In the genomic region with DNA sequence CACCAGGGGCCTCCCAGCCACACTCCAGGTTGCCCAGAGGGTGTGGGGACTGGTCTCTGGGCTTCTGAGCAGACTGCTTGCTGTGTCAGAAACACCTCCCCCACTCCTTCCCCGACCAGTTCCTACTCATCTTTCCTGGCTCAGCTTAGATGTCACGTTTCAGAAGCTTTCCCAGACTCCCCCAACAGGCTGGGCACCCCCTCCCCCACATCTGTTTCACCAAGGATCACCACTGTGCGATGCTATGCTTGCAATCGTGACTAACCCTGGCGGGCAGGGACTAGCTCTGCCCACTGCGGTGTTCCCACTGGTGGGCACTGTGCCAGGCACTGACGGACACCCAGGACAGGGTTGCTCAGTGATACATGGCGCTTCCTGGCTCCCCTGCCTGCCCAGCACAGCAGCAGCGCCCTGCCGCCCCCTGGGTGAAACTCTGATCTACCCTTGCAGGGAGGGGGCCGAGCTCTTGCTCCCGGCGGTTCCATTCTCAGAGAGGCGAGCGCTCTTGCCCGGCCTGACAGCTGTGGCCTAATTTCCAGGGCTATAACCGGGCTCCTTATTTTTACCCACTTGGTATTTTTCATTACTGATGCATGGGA, we compare ENCODE assay signal across 8 cellular contexts. TPM values are rescaled to one million over a fixed set of nuclear protein-coding genes. Genes with fewer than 3 reads are reported as not detected.
DNase-seq lines count a peak whose midpoint lies in the region; ATAC-seq and TF ChIP-seq lines count a peak whose summit lies in the region.

No MANE protein-coding gene starts in this region.

- H3K27me3 ChIP-seq in Panc1 (ENCODE audit: control insufficient read depth, insufficient read depth, low read length) (no peaks in the 10 kb centered on the region), osteoblast (ENCODE audit: insufficient read depth, low read length) (no peaks in the 10 kb centered on the region)

- peak; percentile 74 for DNase-seq in DMS79 treated with DMSO at 0.1 percent for 48 hours (lab: John Stamatoyannopoulos, UW)
- DNase-seq in Panc1 (ENCODE audit: low read depth, low spot score) = no peak
- peak; percentile 100 for DNase-seq in fibroblast of gingiva (ENCODE audit: low read depth)
- DNase-seq in osteoblast (ENCODE audit: insufficient read length, low spot score, missing footprints) = peak; percentile 99
- DNase-seq in GM13976 (ENCODE audit: low spot score) = no peak
- DNase-seq in 8988T = no peak

- peak overlapping the region; percentile 33 for H2AFZ ChIP-seq in osteoblast (ENCODE audit: low read length)

- in situ Hi-C loops in Panc1 (cut with HindIII; ENCODE audit: low pct_unique_long_range_greater_than_20kb, low sequenced_read_pairs) = no loop called here
- in situ Hi-C loops in GM13976 (cut with MboI; ENCODE audit: low sequenced_read_pairs, unreplicated experiment) = no loop called here

- no peaks in the 10 kb centered on the region for H4K20me1 ChIP-seq in osteoblast (ENCODE audit: insufficient read depth, low read length)

- no TSS peak for BruUV-seq in Panc1 (replicated peaks; lab: Mats Ljungman, UMichigan)

- CTCF ChIA-PET in Panc1 (lab: Charles Lee) = no interaction called here

- no peaks in the 10 kb centered on the region for H3K36me3 ChIP-seq in Panc1 (ENCODE audit: control insufficient read depth, insufficient read depth, low read length)
- peaks cover 4% of the 10 kb centered on the region for H3K36me3 ChIP-seq in osteoblast (ENCODE audit: insufficient read depth, low read length)

- peak; percentile 33; the same call in 1 of the 2 replicates for ATAC-seq in Panc1
- ATAC-seq in HG03045 (IDR thresholded peaks at IDR 0.05; ENCODE audit: unreplicated experiment) = no peak
- no peak for ATAC-seq in HG03457 (IDR thresholded peaks at IDR 0.05; ENCODE audit: unreplicated experiment)

- H3K4me1 ChIP-seq in Panc1 (ENCODE audit: control insufficient read depth, insufficient read depth, low read length) = no peaks in the 10 kb centered on the region; the same call in 1 of the 2 replicates
- peaks cover 38% of the 10 kb centered on the region for H3K4me1 ChIP-seq in osteoblast (ENCODE audit: insufficient read depth, low read length)

- intact Hi-C loops in Panc1 (cut with micrococcal nuclease; ENCODE audit: unreplicated experiment) = no loop called here

- TF ChIP-seq CTCF in Panc1 (IDR thresholded peaks at IDR 0.05) = no peak
- no peak for TF ChIP-seq CTCF in osteoblast (IDR thresholded peaks at IDR 0.05; ENCODE audit: extremely low read depth, low read depth, low read length)
- TF ChIP-seq CTCF in GM13976 (IDR thresholded peaks at IDR 0.05; ENCODE audit: borderline replicate concordance, control extremely low read depth, extremely low read depth, insufficient read depth, missing control alignments) = no peak

- peak overlapping the region; percentile 78 for H3K4me2 ChIP-seq in osteoblast (ENCODE audit: insufficient read depth, low read length)

- H3K9me3 ChIP-seq in Panc1 (ENCODE audit: control insufficient read depth, insufficient read depth, low read depth, low read length) (no peaks in the 10 kb centered on the region), osteoblast (ENCODE audit: low read depth, low read length) (no peaks in the 10 kb centered on the region)

- H3K27ac ChIP-seq in Panc1 (ENCODE audit: low read length) (no peak overlapping the region), osteoblast (ENCODE audit: low read depth, low read length) (peak overlapping the region; percentile 98)

- POLR2A ChIA-PET in Panc1 (lab: Charles Lee) = no interaction called here

- H3K79me2 ChIP-seq in osteoblast (ENCODE audit: insufficient read depth, low read length) = peaks cover 13% of the 10 kb centered on the region

- H3K4me3 ChIP-seq in Panc1 (ENCODE audit: low read depth in 2 of 2, low read length in 2 of 2) (no peak overlapping the region), osteoblast (ENCODE audit: insufficient read depth, low read length) (peak overlapping the region; percentile 36)

RNA-seq across cellular contexts. Expression of a gene that starts 29.4 kb away (rescaled TPM):
- 55.7 TPM for total RNA-seq in Panc1 (2021; ENCODE audit: unreplicated experiment)
- polyA plus RNA-seq in Panc1 (2012; ENCODE audit: insufficient read length) = 61.5 TPM
- total RNA-seq in osteoblast = 54.2 and 56.5 TPM in 2 replicates

Comparison
In these comparisons a context has a peak if more than half of its experiments do, and no peak if none do; other contexts are left out.
1. DNase-seq: peak in DMS79 treated with DMSO at 0.1 percent for 48 hours (single experiment), fibroblast of gingiva (single experiment) and osteoblast (single experiment); none in Panc1 (single experiment), GM13976 (single experiment) and 8988T (single experiment).